ENCODE assay signal across 10 cellular contexts in the genomic region with DNA sequence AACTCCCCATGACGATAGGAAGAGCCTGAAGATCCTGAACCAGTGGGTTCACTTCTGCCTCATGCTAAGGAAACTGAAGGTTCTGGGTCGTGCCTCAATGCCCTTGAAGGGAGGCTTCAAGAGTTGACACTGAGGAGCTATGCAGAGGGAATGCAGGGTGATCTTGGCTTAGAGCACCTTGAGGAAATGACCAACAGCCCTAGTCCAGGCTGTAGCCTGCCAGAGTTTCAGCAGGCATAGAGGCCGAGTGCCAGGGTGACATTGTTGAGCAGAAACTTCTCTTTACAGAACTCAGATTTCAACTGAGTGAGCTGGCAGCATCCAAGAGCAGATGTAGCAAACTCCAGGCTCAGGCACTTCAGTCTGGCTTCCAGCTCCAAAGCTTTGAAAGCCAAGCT. TPM values are rescaled to one million over a fixed set of nuclear protein-coding genes. Genes with fewer than 3 reads are reported as not detected.
A peak's percentile ranks its signal among the peaks of the same experiment; 100 is the strongest.
DNase-seq lines count a peak whose midpoint lies in the region; ATAC-seq and TF ChIP-seq lines count a peak whose summit lies in the region.
"Had no signal": no experiment of that assay in that cellular context is flagged by ENCODE, and none has a peak within 500 bp of the region (broad histone marks: within the 10 kb centered on the region; RNA-seq: fewer than 3 reads in every experiment).

No MANE protein-coding gene starts in this region.

- H3K4me1 ChIP-seq in esophagus muscularis mucosa = no peaks in the 10 kb centered on the region

- intact Hi-C loops in esophagus muscularis mucosa (cut with DNase I) = no loop called here

- no peaks in the 10 kb centered on the region for H3K36me3 ChIP-seq in esophagus muscularis mucosa
- H3K36me3 ChIP-seq: suprapubic skin had no signal

- no peaks in the 10 kb centered on the region for H3K27me3 ChIP-seq in esophagus muscularis mucosa
- H3K27me3 ChIP-seq: suprapubic skin had no signal

- H3K27ac Mint-ChIP-seq in progenitor cell of endocrine pancreas = peak overlapping the region; percentile 43

- no peak overlapping the region for H3K4me3 Mint-ChIP-seq in progenitor cell of endocrine pancreas (ENCODE audit: low read depth)

- no peak for TF ChIP-seq POLR2A in esophagus muscularis mucosa (IDR thresholded peaks at IDR 0.05; ENCODE audit: low read depth)

- no peaks in the 10 kb centered on the region for H3K9me3 Mint-ChIP-seq in progenitor cell of endocrine pancreas (ENCODE audit: low read depth)

- H3K36me3 Mint-ChIP-seq in progenitor cell of endocrine pancreas (ENCODE audit: insufficient read depth) = no peaks in the 10 kb centered on the region

- in situ Hi-C loops in G401 (cut with HindIII; ENCODE audit: low sequenced_read_pairs) = no loop called here

- H3K4me1 Mint-ChIP-seq in progenitor cell of endocrine pancreas (ENCODE audit: low read depth) = peaks cover 11% of the 10 kb centered on the region

- no peaks in the 10 kb centered on the region for H3K27me3 Mint-ChIP-seq in progenitor cell of endocrine pancreas

- ATAC-seq in GM21529 (IDR thresholded peaks at IDR 0.05; ENCODE audit: unreplicated experiment) (no peak), GM21723 (IDR thresholded peaks at IDR 0.05; ENCODE audit: unreplicated experiment) (no peak)

- peak; percentile 25 for DNase-seq in G401 (ENCODE audit: low spot score)
- peak; percentile 53 for DNase-seq in astrocyte of the hippocampus (ENCODE audit: low read depth, low spot score)
- DNase-seq in hippocampal formation (lab: John Stamatoyannopoulos, UW) = peak; percentile 11 to 45
- DNase-seq in progenitor cell of endocrine pancreas (ENCODE audit: low spot score, unreplicated experiment) = no peak
- no peak for DNase-seq in esophagus muscularis mucosa (ENCODE audit: extremely low spot score)
- no peak for DNase-seq in GM20000 (ENCODE audit: low spot score)
- DNase-seq: NCI-H1694 treated with DMSO at 0.1 percent for 48 hours had no signal

- TF ChIP-seq EP300 in esophagus muscularis mucosa (IDR thresholded peaks at IDR 0.05) = no peak

- no peak overlapping the region for H3K27ac ChIP-seq in esophagus muscularis mucosa (replicated peaks in 1 of 4)
- H3K27ac ChIP-seq: suprapubic skin had no signal

- TF ChIP-seq CTCF in progenitor cell of endocrine pancreas (IDR thresholded peaks at IDR 0.05; ENCODE audit: unreplicated experiment) = no peak
- no peak for TF ChIP-seq CTCF in esophagus muscularis mucosa (IDR thresholded peaks at IDR 0.05)
- TF ChIP-seq CTCF in GM20000 (IDR thresholded peaks at IDR 0.05; ENCODE audit: extremely low read depth, missing control alignments) = no peak

- no peak overlapping the region for H3K4me3 ChIP-seq in esophagus muscularis mucosa
- H3K4me3 ChIP-seq: suprapubic skin had no signal

- WGBS in esophagus muscularis mucosa = 58% methylated on average over 3 of the region's 3 CpGs

- H3K9me3 ChIP-seq in esophagus muscularis mucosa = no peaks in the 10 kb centered on the region
- H3K9me3 ChIP-seq: suprapubic skin had no signal

RNA-seq across cellular contexts. Expression of a gene that starts 23.1 kb away (rescaled TPM):
- total RNA-seq in G401 (2014; rRNA removed; shearing (Covaris generic)) = 145 and 188 TPM in 2 replicates
- total RNA-seq in progenitor cell of endocrine pancreas = 317 and 325 TPM in 2 replicates
- total RNA-seq in esophagus muscularis mucosa = 100 to 1,000 TPM in 3 of 4 donors, 10 to 100 TPM in 1; 99.9 to 152 (median 103) TPM

Comparison
In these comparisons a context has a peak if more than half of its experiments do, and no peak if none do; other contexts are left out.
1. DNase-seq: peak in G401 (single experiment), astrocyte of the hippocampus (single experiment) and hippocampal formation (2 of 2); none in progenitor cell of endocrine pancreas (single experiment), esophagus muscularis mucosa (single experiment) and GM20000 (single experiment).